In the genomic region with DNA sequence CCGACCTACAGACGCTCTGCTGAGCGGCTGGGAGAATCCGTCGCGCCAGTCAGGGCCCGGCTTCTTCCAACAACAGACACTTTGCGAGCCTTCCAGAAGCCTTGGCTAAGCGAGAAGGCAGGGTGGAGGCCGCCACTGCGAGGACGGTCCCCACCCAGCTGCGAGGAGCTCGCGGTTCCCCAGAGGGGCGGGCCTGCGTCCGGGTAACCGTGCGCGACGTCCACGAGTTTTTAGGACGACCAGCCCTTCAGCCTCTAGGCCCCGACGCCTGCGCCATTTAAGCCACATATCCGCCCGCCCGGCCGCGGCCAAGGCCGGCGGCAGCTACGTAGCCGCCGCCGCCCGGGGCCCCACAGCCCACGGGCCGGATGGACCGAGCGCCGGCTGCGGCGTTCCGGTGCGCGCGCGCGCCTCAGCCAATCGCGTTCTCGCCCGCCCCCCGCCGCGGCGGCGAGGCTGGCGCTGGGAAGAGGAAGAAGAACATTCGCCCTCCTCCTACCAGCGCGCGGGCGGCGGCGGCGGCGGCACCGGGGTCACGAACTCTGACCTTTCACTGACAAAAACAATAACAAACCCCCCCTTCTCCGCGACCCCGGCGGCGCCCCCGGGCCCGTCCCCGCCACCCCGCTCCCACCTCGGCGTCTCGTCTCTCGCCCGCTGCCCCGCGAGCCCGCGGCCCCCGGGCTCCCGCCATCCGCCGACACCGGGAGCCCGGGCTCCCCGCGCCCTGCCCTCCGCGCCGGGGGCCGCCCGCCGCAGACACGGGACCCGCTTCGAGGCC, we compare ENCODE assay signal across 8 cellular contexts. TPM values are rescaled to one million over a fixed set of nuclear protein-coding genes. Genes with fewer than 3 reads are reported as not detected.
DNase-seq lines count a peak whose midpoint lies in the region; FAIRE-seq and TF ChIP-seq lines count a peak whose summit lies in the region.

Gene NR2C2 (plus strand): TSS at position 479 of the 781 bp plus-strand sequence. CDS start 56,332 bp downstream, outside the sequence.

- H3K4me2 ChIP-seq in Loucy (ENCODE audit: low read depth, low read length, poor library complexity, severe bottlenecking) = peak within 1 kb of the TSS; percentile 95

- H3K27me3 ChIP-seq in Loucy (ENCODE audit: insufficient read depth, low read length, poor library complexity, severe bottlenecking) = no peaks in the 10 kb centered on the region
- no peaks in the 10 kb centered on the region for H3K27me3 ChIP-seq in neutrophil

- H3K9me2 ChIP-seq in Loucy (replicated peaks; ENCODE audit: low read depth, low read length) = no peaks in the 10 kb centered on the region

- H2AFZ ChIP-seq in Loucy (ENCODE audit: low read length) = peak within 1 kb of the TSS; percentile 89

- H3F3A ChIP-seq in Loucy (ENCODE audit: low read depth) = peaks cover 13% of the 10 kb centered on the region; the same call in 1 of the 2 replicates

- H3K4me3 ChIP-seq in Loucy (ENCODE audit: low read length, poor library complexity, severe bottlenecking) (peak within 1 kb of the TSS; percentile 98), neutrophil (ENCODE audit: low read depth in 1 of 2, low read length in 1 of 2) (peak within 1 kb of the TSS; percentile 89 to 94)

- peak; percentile 88 for DNase-seq in ELF-1 (ENCODE audit: low read depth, low spot score)
- DNase-seq in H4 (ENCODE audit: low spot score) = peak; percentile 66
- DNase-seq in SK-MEL-5 (ENCODE audit: low read depth, low spot score) = peak; percentile 84
- DNase-seq in activated naive CD4-positive, alpha-beta T cell (lab: John Stamatoyannopoulos, UW) = peak; percentile 65 to 88 (median 70)
- DNase-seq in frontal cortex (ENCODE audit: low spot score in 2 of 2) = peak; percentile 84 to 92

- H3K79me2 ChIP-seq in Loucy (ENCODE audit: insufficient read depth, low read length) = peaks cover 83% of the 10 kb centered on the region

- H3K36me3 ChIP-seq in Loucy (ENCODE audit: insufficient read depth, low read length) = peaks cover 25% of the 10 kb centered on the region; the same call in 1 of the 2 replicates
- H3K36me3 ChIP-seq in neutrophil = peaks cover 25% of the 10 kb centered on the region

- H3K9me3 ChIP-seq in Loucy (ENCODE audit: insufficient read depth, low read depth, low read length) (no peaks in the 10 kb centered on the region), neutrophil (no peaks in the 10 kb centered on the region)

- in situ Hi-C loops in SK-MEL-5 (cut with HindIII; ENCODE audit: low pct_unique_long_range_greater_than_20kb, low sequenced_read_pairs) = loop anchor here (25.0 kb wide), 1 partner anchor 685 kb away; no protein-coding TSS in a partner anchor

- FAIRE-seq in frontal cortex (lab: Jason Lieb, UNC) = no peak

- H3K4me1 ChIP-seq in Loucy (ENCODE audit: insufficient read depth, low read length, poor library complexity, severe bottlenecking) (peaks cover 45% of the 10 kb centered on the region), neutrophil (ENCODE audit: control insufficient read depth in 1 of 2, insufficient read depth in 1 of 2, low read depth in 1 of 2, low read length in 1 of 2) (peaks cover 32 to 40% of the 10 kb centered on the region in 2 experiments)

- TF ChIP-seq CTCF in Loucy (conservative IDR thresholded peaks at IDR 0.05; ENCODE audit: low read length) (no peak), neutrophil (IDR thresholded peaks at IDR 0.05) (no peak), subcutaneous adipose tissue (IDR thresholded peaks at IDR 0.05; ENCODE audit: low read depth) (no peak)

- peak within 1 kb of the TSS; percentile 100 for H3K27ac ChIP-seq in neutrophil

- peaks cover 71% of the 10 kb centered on the region for H4K20me1 ChIP-seq in Loucy (ENCODE audit: insufficient read depth, low read length, poor library complexity, severe bottlenecking)

- peak within 1 kb of the TSS; percentile 94 for H3K9ac ChIP-seq in Loucy (ENCODE audit: low read depth, low read length, poor library complexity, severe bottlenecking)

RNA-seq across cellular contexts. Expression of gene NR2C2, which starts in this region (rescaled TPM):
- 12.0 and 12.7 TPM in 2 replicates for total RNA-seq in H4 (2014; rRNA removed; shearing (Covaris generic))
- 20.7 and 22.0 TPM in 2 replicates for total RNA-seq in SK-MEL-5 (2014; rRNA removed; shearing (Covaris generic))
- 18.6 and 26.0 TPM in 2 replicates for polyA plus RNA-seq in SK-MEL-5 (2015; cell fraction: cytosol; rRNA removed)
- polyA plus RNA-seq in SK-MEL-5 (2015; cell fraction: nucleus; rRNA removed) = 59.9 and 77.5 TPM in 2 replicates
- total RNA-seq in frontal cortex (59.5 TPM), subcutaneous adipose tissue (10 to 100 TPM; 41.8 to 63.9 (median 44.2) TPM)

Comparison
In these comparisons a context has a peak if more than half of its experiments do, and no peak if none do; other contexts are left out.
1. Peak in every context shown above with its lines: DNase-seq, H3K4me3 ChIP-seq and H3K27ac ChIP-seq.